In genomic region chr20:5400164-5400762, GRCh38 we compare ENCODE assay signal across 12 cellular contexts.
A peak's percentile ranks its signal among the peaks of the same experiment; 100 is the strongest.
DNase-seq lines count a peak whose midpoint lies in the region; ATAC-seq and TF ChIP-seq lines count a peak whose summit lies in the region.
"Had no signal": no experiment of that assay in that cellular context is flagged by ENCODE, and none has a peak within 500 bp of the region (broad histone marks: within the 10 kb centered on the region; RNA-seq: fewer than 3 reads in every experiment).

No MANE protein-coding gene starts in this region.

- H2BK5ac ChIP-seq in IMR-90 (ENCODE audit: low read depth, low read length, poor library complexity, severe bottlenecking): no peak overlapping the region

- peak; percentile 52 for DNase-seq in DND-41
- DNase-seq in IMR-90: peak; percentile 16
- peak; percentile 10 for DNase-seq in amniotic epithelial cell (ENCODE audit: low read depth)
- peak; percentile 61 for DNase-seq in iPS-NIHi11 (ENCODE audit: low spot score)
- no peak for DNase-seq in DMS79 treated with DMSO at 0.1 percent for 48 hours (lab: John Stamatoyannopoulos, UW)
- DNase-seq in ascending aorta (ENCODE audit: low spot score in 2 of 2): no peak
- no peak for DNase-seq in activated CD8-positive, alpha-beta memory T cell treated with anti-CD3 and anti-CD28 coated beads, Interleukin-2, amount 50 U/mL, for 48 hours
- DNase-seq: DMS153, hippocampal formation, naive B cell, NCI-H1694 treated with DMSO at 0.1 percent for 48 hours had no signal

- no peak overlapping the region for H3K4ac ChIP-seq in IMR-90 (ENCODE audit: low read depth, low read length)

- H2BK20ac ChIP-seq in IMR-90 (ENCODE audit: low read depth, low read length): no peak overlapping the region

- TF ChIP-seq POLR2A in IMR-90 (IDR thresholded peaks at IDR 0.05; ENCODE audit: low read depth, low read length): no peak

- dilution Hi-C loops in IMR-90 (cut with HindIII; ENCODE audit: low sequenced_read_pairs, unreplicated experiment): no loop called here

- H3K4me1 ChIP-seq in DND-41 (ENCODE audit: insufficient read depth, low read length): no peaks in the 10 kb centered on the region
- no peaks in the 10 kb centered on the region for H3K4me1 ChIP-seq in IMR-90 (ENCODE audit: control insufficient read depth, insufficient read depth, low read length)
- H3K4me1 ChIP-seq in ascending aorta: no peaks in the 10 kb centered on the region
- H3K4me1 ChIP-seq: HAP-1 had no signal

- H3K9me1 ChIP-seq in IMR-90 (ENCODE audit: insufficient read depth, low read length): no peaks in the 10 kb centered on the region

- no peak overlapping the region for H2BK15ac ChIP-seq in IMR-90 (ENCODE audit: low read depth, low read length)

- H4K5ac ChIP-seq in IMR-90 (ENCODE audit: low read depth, low read length): no peak overlapping the region

- H3K27me3 ChIP-seq in DND-41 (ENCODE audit: insufficient read depth, low read length, poor library complexity): no peaks in the 10 kb centered on the region
- no peaks in the 10 kb centered on the region for H3K27me3 ChIP-seq in IMR-90 (ENCODE audit: control insufficient read depth, insufficient read depth, low read length)
- H3K27me3 ChIP-seq in ascending aorta: no peaks in the 10 kb centered on the region

- H3K4me3 ChIP-seq in DND-41 (ENCODE audit: low read depth in 1 of 2, low read length in 2 of 2) (no peak overlapping the region), IMR-90 (ENCODE audit: insufficient read depth, low read depth, low read length) (no peak overlapping the region), ascending aorta (no peak overlapping the region)
- H3K4me3 ChIP-seq: HAP-1 had no signal

- no peak overlapping the region for H2AK5ac ChIP-seq in IMR-90 (ENCODE audit: low read depth, low read length)

- ATAC-seq in DND-41 (ENCODE audit: insufficient read depth, low read depth) (peak; percentile 69; the same call in 2 of the 3 replicates), IMR-90 (ENCODE audit: low read depth) (no peak)

- no peak overlapping the region for H2BK120ac ChIP-seq in IMR-90 (ENCODE audit: low read depth, low read length)

- WGBS in IMR-90 (ENCODE audit: extremely low coverage in 2 of 2, insufficient read length in 1 of 2), 2 experiments: no CpG with 5 or more reads among the region's 1 CpG

- no peak overlapping the region for H4K8ac ChIP-seq in IMR-90 (ENCODE audit: low read depth in 2 of 2, low read length in 2 of 2)

- H3K23ac ChIP-seq in IMR-90 (ENCODE audit: low read depth, low read length): no peak overlapping the region

- H3K14ac ChIP-seq in IMR-90 (replicated peaks; ENCODE audit: low read depth, low read length): no peak overlapping the region

- H4K91ac ChIP-seq in IMR-90 (ENCODE audit: insufficient read depth, low read depth, low read length): no peak overlapping the region

- POLR2A ChIA-PET in IMR-90 (lab: Charles Lee; ENCODE audit: unreplicated experiment): no interaction called here

- intact Hi-C loops in IMR-90 (cut with micrococcal nuclease): loop anchor here (5.0 kb wide), 1 partner anchor 677 kb away; no protein-coding TSS in a partner anchor
- intact Hi-C loops in ascending aorta (cut with DNase I): no loop called here

- no peak for TF ChIP-seq RAD21 in IMR-90 (IDR thresholded peaks at IDR 0.05; ENCODE audit: low read length)

- no peak overlapping the region for H3K18ac ChIP-seq in IMR-90 (ENCODE audit: low read depth, low read length)

- H3K27ac ChIP-seq in DND-41 (ENCODE audit: low read length) (no peak overlapping the region), IMR-90 (ENCODE audit: insufficient read depth, low read length) (no peak overlapping the region), ascending aorta (no peak overlapping the region)

- H3K9me3 ChIP-seq in DND-41 (ENCODE audit: insufficient read depth, low read length, severe bottlenecking) (no peaks in the 10 kb centered on the region), IMR-90 (ENCODE audit: control insufficient read depth, insufficient read depth, low read length) (no peaks in the 10 kb centered on the region), ascending aorta (no peaks in the 10 kb centered on the region)
- H3K9me3 ChIP-seq: HAP-1 had no signal

- no peak overlapping the region for H2AK9ac ChIP-seq in IMR-90 (replicated peaks; ENCODE audit: low read depth, low read length, poor library complexity)

- H3K79me2 ChIP-seq in DND-41 (ENCODE audit: insufficient read depth, low read length): no peaks in the 10 kb centered on the region

- H3K9ac ChIP-seq in DND-41 (ENCODE audit: low read depth, low read length) (no peak overlapping the region), IMR-90 (ENCODE audit: low read depth, low read length) (no peak overlapping the region)

- BruUV-seq in IMR-90 (replicated peaks; lab: Mats Ljungman, UMichigan): no TSS peak

- in situ Hi-C loops in IMR-90 (cut with MboI; ENCODE audit: low sequenced_read_pairs): no loop called here

- H3K4me2 ChIP-seq in DND-41 (ENCODE audit: insufficient read depth, low read length) (no peak overlapping the region), IMR-90 (ENCODE audit: low read depth, low read length) (no peak overlapping the region)

- CTCF ChIA-PET in IMR-90 (lab: Yijun Ruan, JAX): no interaction called here

- H4K20me1 ChIP-seq in DND-41 (ENCODE audit: insufficient read depth, low read length): no peaks in the 10 kb centered on the region
- H4K20me1 ChIP-seq in IMR-90 (ENCODE audit: insufficient read depth, low read length): no peaks in the 10 kb centered on the region

- no peaks in the 10 kb centered on the region for H3K79me1 ChIP-seq in IMR-90 (ENCODE audit: low read depth in 1 of 2, low read length in 2 of 2)

- H3K56ac ChIP-seq in IMR-90 (ENCODE audit: extremely low read depth, insufficient read depth, low read length): no peak overlapping the region

- TF ChIP-seq CTCF in DND-41 (IDR thresholded peaks at IDR 0.05; ENCODE audit: borderline replicate concordance, extremely low read depth, low read length, poor library complexity, severe bottlenecking): no peak
- TF ChIP-seq CTCF in IMR-90 (conservative IDR thresholded peaks at IDR 0.05; ENCODE audit: low read depth, low read length): no peak
- no peak for TF ChIP-seq CTCF in ascending aorta (IDR thresholded peaks at IDR 0.05)

- H2AFZ ChIP-seq in DND-41 (ENCODE audit: low read depth, low read length) (no peak overlapping the region), IMR-90 (replicated peaks; ENCODE audit: low read length, poor library complexity) (no peak overlapping the region)

- H3K36me3 ChIP-seq in DND-41 (ENCODE audit: insufficient read depth, low read length) (no peaks in the 10 kb centered on the region), IMR-90 (ENCODE audit: control insufficient read depth, insufficient read depth, low read length) (no peaks in the 10 kb centered on the region), ascending aorta (no peaks in the 10 kb centered on the region)
- H3K36me3 ChIP-seq: HAP-1 had no signal

TF ChIP-seq in IMR-90, 13 proteins besides CTCF, POLR2A, EP300 and RAD21:
- no peak for TF ChIP-seq NFE2L2 (IDR thresholded peaks at IDR 0.05; ENCODE audit: low read depth, low read length)
- TF ChIP-seq CHD1 (IDR thresholded peaks at IDR 0.05; ENCODE audit: low read depth, low read length): no peak
- TF ChIP-seq MAZ (IDR thresholded peaks at IDR 0.05; ENCODE audit: borderline replicate concordance, low read depth, low read length): no peak
- no peak for TF ChIP-seq USF2 (IDR thresholded peaks at IDR 0.05; ENCODE audit: low read depth, low read length)
- TF ChIP-seq RFX5 (IDR thresholded peaks at IDR 0.05; ENCODE audit: low read depth, low read length): no peak
- no peak for TF ChIP-seq CEBPB (IDR thresholded peaks at IDR 0.05; ENCODE audit: low read depth, low read length)
- no peak for TF ChIP-seq MXI1 (IDR thresholded peaks at IDR 0.05; ENCODE audit: borderline replicate concordance, low read depth, low read length)
- no peak for TF ChIP-seq SMC3 (IDR thresholded peaks at IDR 0.05; ENCODE audit: low read depth, low read length)
- no peak for TF ChIP-seq MAFK (IDR thresholded peaks at IDR 0.05; ENCODE audit: low read depth, low read length)
- TF ChIP-seq RCOR1 (IDR thresholded peaks at IDR 0.05; ENCODE audit: insufficient replicate concordance, low read length): no peak
- no peak for TF ChIP-seq BHLHE40 (IDR thresholded peaks at IDR 0.05; ENCODE audit: low read depth, low read length)
- TF ChIP-seq FOS (IDR thresholded peaks at IDR 0.05; ENCODE audit: low read depth, low read length): no peak
- TF ChIP-seq ELK1 (IDR thresholded peaks at IDR 0.05; ENCODE audit: borderline replicate concordance, low read depth, low read length): no peak

Comparison
In these comparisons a context has a peak if more than half of its experiments do, and no peak if none do; other contexts are left out.
1. DNase-seq: peak in DND-41 (single experiment), IMR-90 (single experiment), amniotic epithelial cell (single experiment) and iPS-NIHi11 (single experiment); none in DMS79 treated with DMSO at 0.1 percent for 48 hours (single experiment), ascending aorta (0 of 2) and activated CD8-positive, alpha-beta memory T cell treated with anti-CD3 and anti-CD28 coated beads, Interleukin-2, amount 50 U/mL, for 48 hours (single experiment).